Comparison of ENCODE assay signal across 14 cellular contexts in genomic region chr12:3178671-3179413, GRCh38.
A peak's percentile ranks its signal among the peaks of the same experiment; 100 is the strongest.
DNase-seq lines count a peak whose midpoint lies in the region; ATAC-seq, FAIRE-seq and TF ChIP-seq lines count a peak whose summit lies in the region.
"Had no signal": no experiment of that assay in that cellular context is flagged by ENCODE, and none has a peak within 500 bp of the region (broad histone marks: within the 10 kb centered on the region; RNA-seq: fewer than 3 reads in every experiment).

No MANE protein-coding gene starts in this region.

- no peak overlapping the region for H3K23ac ChIP-seq in H1 (ENCODE audit: insufficient read length)

- H3K4me3 ChIP-seq in BLaER1 treated with 17β-estradiol and CSF1 and Interleukin-3, amounts not matched to agents 10 nM and 100 nM = no peak overlapping the region
- no peak overlapping the region for H3K4me3 ChIP-seq in Jurkat, Clone E6-1 (ENCODE audit: low read length)
- H3K4me3 ChIP-seq in H1 (ENCODE audit: extremely low read depth in 1 of 4, insufficient read depth in 2 of 4, low read depth in 3 of 4, low read length in 4 of 4) = no peak overlapping the region
- no peak overlapping the region for H3K4me3 ChIP-seq in osteoblast (ENCODE audit: insufficient read depth, low read length)
- H3K4me3 ChIP-seq: A549 had no signal

- H2AK5ac ChIP-seq in H1 (ENCODE audit: low read depth, low read length) = no peak overlapping the region

- H2BK12ac ChIP-seq in H1 (ENCODE audit: low read depth, low read length) = 0 out of 2 replicates have a peak overlapping the region, but pooled peaks have one; percentile 50

- TF ChIP-seq POLR2A in H1 (IDR thresholded peaks at IDR 0.05; ENCODE audit: control extremely low read depth in 1 of 2, low read depth in 2 of 2, low read length in 2 of 2) = no peak

- TF ChIP-seq CTCF in H1 (IDR thresholded peaks at IDR 0.05; ENCODE audit: control extremely low read depth in 1 of 3, insufficient read depth in 1 of 3, low read depth in 1 of 3, low read length in 3 of 3) = no peak
- no peak for TF ChIP-seq CTCF in osteoblast (IDR thresholded peaks at IDR 0.05; ENCODE audit: extremely low read depth, low read depth, low read length)

- peaks cover 0 to 58% (median 39%) of the 10 kb centered on the region in 10 experiments; a peak in 16 of 20 replicates for H3K4me1 ChIP-seq in BLaER1 treated with 17β-estradiol and CSF1 and Interleukin-3, amounts not matched to agents 10 nM and 100 nM
- H3K4me1 ChIP-seq in H1 (replicated peaks in 1 of 4; ENCODE audit: control insufficient read depth in 3 of 4, insufficient read depth in 4 of 4, low read length in 3 of 4) (peaks cover 2 to 11% (median 5%) of the 10 kb centered on the region in 4 experiments; a peak in 6 of 7 replicates), osteoblast (ENCODE audit: insufficient read depth, low read length) (no peaks in the 10 kb centered on the region)

- H2AFZ ChIP-seq in H1 (ENCODE audit: low read length) = no peak overlapping the region
- no peak overlapping the region for H2AFZ ChIP-seq in osteoblast (ENCODE audit: low read length)

- no peak overlapping the region for H4K91ac ChIP-seq in H1 (replicated peaks; ENCODE audit: insufficient read length, low read length)

- H2BK20ac ChIP-seq in H1 (ENCODE audit: low read length) = 0 out of 2 replicates have a peak overlapping the region, but pooled peaks have one; percentile 61

- peak overlapping the region in 9 of 11 experiments; percentile 37 to 86 (median 71); a peak in 18 of 22 replicates for H3K4me2 ChIP-seq in BLaER1 treated with 17β-estradiol and CSF1 and Interleukin-3, amounts not matched to agents 10 nM and 100 nM
- H3K4me2 ChIP-seq in H1 (ENCODE audit: insufficient read depth in 1 of 2, low read depth in 2 of 2, low read length in 2 of 2) (no peak overlapping the region), osteoblast (ENCODE audit: insufficient read depth, low read length) (no peak overlapping the region)
- H3K4me2 ChIP-seq: A549 had no signal

- H2BK5ac ChIP-seq in H1 (ENCODE audit: low read depth, low read length) = peak overlapping the region; percentile 66; the same call in 1 of the 2 replicates

- H3K36me3 ChIP-seq in BLaER1 treated with 17β-estradiol and CSF1 and Interleukin-3, amounts not matched to agents 10 nM and 100 nM = no peaks in the 10 kb centered on the region
- H3K36me3 ChIP-seq in H1 (ENCODE audit: control insufficient read depth in 2 of 4, insufficient read depth in 4 of 4, low read length in 3 of 4) (no peaks in the 10 kb centered on the region), osteoblast (ENCODE audit: insufficient read depth, low read length) (no peaks in the 10 kb centered on the region)

- H4K20me1 ChIP-seq in BLaER1 treated with 17β-estradiol and CSF1 and Interleukin-3, amounts not matched to agents 10 nM and 100 nM = peaks cover 0 to 26% (median 0%) of the 10 kb centered on the region in 11 experiments; a peak in 5 of 22 replicates
- H4K20me1 ChIP-seq in H1 (replicated peaks in 1 of 2; ENCODE audit: control insufficient read depth in 1 of 2, insufficient read depth in 2 of 2, low read length in 2 of 2) (no peaks in the 10 kb centered on the region), osteoblast (ENCODE audit: insufficient read depth, low read length) (peaks cover 2% of the 10 kb centered on the region)

- peak overlapping the region; percentile 71 for H3K18ac ChIP-seq in H1 (ENCODE audit: extremely low read depth, low read length)

- no peak overlapping the region for H3K56ac ChIP-seq in H1 (replicated peaks; ENCODE audit: insufficient read length, low read depth, low read length)

- H3K27me3 ChIP-seq in BLaER1 treated with 17β-estradiol and CSF1 and Interleukin-3, amounts not matched to agents 10 nM and 100 nM = peaks cover 0 to 29% (median 0%) of the 10 kb centered on the region in 11 experiments; a peak in 8 of 22 replicates
- H3K27me3 ChIP-seq in H1 (replicated peaks in 1 of 4; ENCODE audit: control insufficient read depth in 3 of 4, extremely low read depth in 1 of 4, insufficient read depth in 3 of 4, low read length in 3 of 4) (no peaks in the 10 kb centered on the region), osteoblast (ENCODE audit: insufficient read depth, low read length) (no peaks in the 10 kb centered on the region)

- CTCF ChIA-PET in H1 (lab: Charles Lee; ENCODE audit: partially characterized antibody) = interaction anchor here (1.0 to 3.5 kb wide), 15 partner anchors 10 to 329 kb away, joined by 3 to 20 read pairs (median 4); no protein-coding TSS in a partner anchor

- H3K79me1 ChIP-seq in H1 (ENCODE audit: low read depth, low read length) = peaks cover 3% of the 10 kb centered on the region

- H3K4ac ChIP-seq in H1 (replicated peaks; ENCODE audit: insufficient read length, low read depth, low read length) = no peak overlapping the region

- H2BK120ac ChIP-seq in H1 (replicated peaks; ENCODE audit: low read depth, low read length) = no peak overlapping the region

- no peaks in the 10 kb centered on the region for H3K9me3 ChIP-seq in BLaER1 treated with 17β-estradiol and CSF1 and Interleukin-3, amounts not matched to agents 10 nM and 100 nM (replicated peaks in 1 of 11)
- H3K9me3 ChIP-seq in H1 (ENCODE audit: insufficient read depth in 2 of 2, low read depth in 1 of 2, low read length in 1 of 2) = no peaks in the 10 kb centered on the region
- H3K9me3 ChIP-seq in osteoblast (ENCODE audit: low read depth, low read length) = no peaks in the 10 kb centered on the region
- H3K9me3 ChIP-seq: A549 had no signal

- no peak overlapping the region for H3K14ac ChIP-seq in H1 (ENCODE audit: insufficient read length)

- no peak for ATAC-seq in HG02571 (IDR thresholded peaks at IDR 0.05; ENCODE audit: unreplicated experiment)
- ATAC-seq: A549 had no signal

- no peak overlapping the region for H4K5ac ChIP-seq in H1 (ENCODE audit: insufficient read length, low read depth, low read length)

- peak overlapping the region; percentile 53; the same call in 1 of the 2 replicates for H2BK15ac ChIP-seq in H1 (ENCODE audit: low read length)

- POLR2A ChIA-PET in H1 (lab: Charles Lee; ENCODE audit: partially characterized antibody) = interaction anchor here (0.9 to 1.5 kb wide), 2 partner anchors 14 to 16 kb away, joined by 3 to 4 read pairs; no protein-coding TSS in a partner anchor

- no peak for FAIRE-seq in H1 (lab: Jason Lieb, UNC)
- FAIRE-seq: A549, D721Med had no signal

- H3K23me2 ChIP-seq in H1 (ENCODE audit: low read depth, low read length) = peaks cover 2% of the 10 kb centered on the region; the same call in 1 of the 2 replicates

- 85% methylated on average over 14 of the region's 14 CpGs; no CpG with 5 or more reads in 1 of the 2 experiments for WGBS in H1 (ENCODE audit: extremely low coverage in 1 of 2, insufficient coverage in 1 of 2, insufficient read length in 1 of 2, insufficient replicate concordance in 2 of 2, low coverage in 1 of 2, low lambda C conversion rate in 2 of 2, missing lambda C conversion rate in 1 of 2), 2 experiments

- DNase-seq in Jurkat, Clone E6-1 (ENCODE audit: low read depth, low spot score) = peak; percentile 23
- no peak for DNase-seq in H1 (ENCODE audit: low read depth in 1 of 2, low spot score in 2 of 2)
- DNase-seq in osteoblast (ENCODE audit: insufficient read length, low spot score, missing footprints) = peak; percentile 73
- DNase-seq in GDM1 (lab: John Stamatoyannopoulos, UW) = no peak
- DNase-seq in midbrain (lab: John Stamatoyannopoulos, UW) = no peak
- DNase-seq: CD4-positive, alpha-beta T cell; NCI-H1048; NCI-H146; NCI-H2227 treated with DMSO at 0.1 percent for 48 hours had no signal

- no peaks in the 10 kb centered on the region for H3K79me2 ChIP-seq in H1 (ENCODE audit: control insufficient read depth in 1 of 2, insufficient read depth in 2 of 2, low read length in 2 of 2)
- no peaks in the 10 kb centered on the region for H3K79me2 ChIP-seq in osteoblast (ENCODE audit: insufficient read depth, low read length)

- no peak for TF ChIP-seq EP300 in H1 (IDR thresholded peaks at IDR 0.05; ENCODE audit: borderline replicate concordance in 1 of 2, low read depth in 2 of 2, low read length in 2 of 2)

- no peak overlapping the region for H3K9ac ChIP-seq in BLaER1 treated with 17β-estradiol and CSF1 and Interleukin-3, amounts not matched to agents 10 nM and 100 nM
- no peak overlapping the region for H3K9ac ChIP-seq in H1 (replicated peaks in 1 of 4; ENCODE audit: extremely low read depth in 1 of 4, low read depth in 3 of 4, low read length in 3 of 4)

- no peak for TF ChIP-seq RAD21 in H1 (IDR thresholded peaks at IDR 0.05 in 1 of 2, conservative IDR thresholded peaks at IDR 0.05 in 1 of 2; ENCODE audit: low read depth in 2 of 2, low read length in 2 of 2)

- H3K27ac ChIP-seq in BLaER1 treated with 17β-estradiol and CSF1 and Interleukin-3, amounts not matched to agents 10 nM and 100 nM = no peak overlapping the region
- H3K27ac ChIP-seq in H1 (ENCODE audit: low read depth, low read length) = no peak overlapping the region
- H3K27ac ChIP-seq in osteoblast (ENCODE audit: low read depth, low read length) = no peak overlapping the region
- H3K27ac ChIP-seq: A549, RWPE1 had no signal

- H4K8ac ChIP-seq in H1 (ENCODE audit: extremely low read depth, insufficient read depth, low read length) = no peak overlapping the region

TF ChIP-seq in H1, 55 proteins besides CTCF, POLR2A, EP300 and RAD21 (continues in another document):
- TF ChIP-seq SAP30 (IDR thresholded peaks at IDR 0.05; ENCODE audit: insufficient read depth, insufficient replicate concordance, low read length) = no peak
- no peak for TF ChIP-seq SIX5 (IDR thresholded peaks at IDR 0.05; ENCODE audit: low read depth, low read length)
- no peak for TF ChIP-seq EGR1 (IDR thresholded peaks at IDR 0.05; ENCODE audit: borderline replicate concordance, low read depth, low read length)
- TF ChIP-seq JUN (IDR thresholded peaks at IDR 0.05; ENCODE audit: low read depth, low read length) = no peak
- TF ChIP-seq RFX5 (IDR thresholded peaks at IDR 0.05; ENCODE audit: borderline replicate concordance, low read depth, low read length) = no peak
- no peak for TF ChIP-seq TEAD4 (IDR thresholded peaks at IDR 0.05; ENCODE audit: low read depth, low read length)
- no peak for TF ChIP-seq TBP (IDR thresholded peaks at IDR 0.05; ENCODE audit: low read depth, low read length)
- no peak for TF ChIP-seq GABPA (IDR thresholded peaks at IDR 0.05; ENCODE audit: borderline replicate concordance, insufficient read depth, low read length)
- TF ChIP-seq CTBP2 (IDR thresholded peaks at IDR 0.05; ENCODE audit: borderline replicate concordance, insufficient read depth, insufficient read length, low read length) = no peak
- TF ChIP-seq RXRA (IDR thresholded peaks at IDR 0.05; ENCODE audit: insufficient read depth, low read depth, low read length) = no peak
- no peak for TF ChIP-seq GTF2F1 (IDR thresholded peaks at IDR 0.05; ENCODE audit: borderline replicate concordance, low read depth, low read length)
- no peak for TF ChIP-seq RNF2 (IDR thresholded peaks at IDR 0.05; ENCODE audit: borderline replicate concordance, low read depth, low read length, missing control alignments, poor library complexity, severe bottlenecking)
- no peak for TF ChIP-seq SUZ12 (IDR thresholded peaks at IDR 0.05; ENCODE audit: low read length)

Comparison
In these comparisons a context has a peak if more than half of its experiments do, and no peak if none do; other contexts are left out.
1. H3K4me2 ChIP-seq: peak in BLaER1 treated with 17β-estradiol and CSF1 and Interleukin-3, amounts not matched to agents 10 nM and 100 nM (9 of 11); none in H1 (0 of 2) and osteoblast (single experiment).
2. DNase-seq: peak in Jurkat, Clone E6-1 (single experiment) and osteoblast (single experiment); none in H1 (0 of 2), GDM1 (single experiment) and midbrain (single experiment).